8 cellular contexts compared by ENCODE assay signal in the genomic region with DNA sequence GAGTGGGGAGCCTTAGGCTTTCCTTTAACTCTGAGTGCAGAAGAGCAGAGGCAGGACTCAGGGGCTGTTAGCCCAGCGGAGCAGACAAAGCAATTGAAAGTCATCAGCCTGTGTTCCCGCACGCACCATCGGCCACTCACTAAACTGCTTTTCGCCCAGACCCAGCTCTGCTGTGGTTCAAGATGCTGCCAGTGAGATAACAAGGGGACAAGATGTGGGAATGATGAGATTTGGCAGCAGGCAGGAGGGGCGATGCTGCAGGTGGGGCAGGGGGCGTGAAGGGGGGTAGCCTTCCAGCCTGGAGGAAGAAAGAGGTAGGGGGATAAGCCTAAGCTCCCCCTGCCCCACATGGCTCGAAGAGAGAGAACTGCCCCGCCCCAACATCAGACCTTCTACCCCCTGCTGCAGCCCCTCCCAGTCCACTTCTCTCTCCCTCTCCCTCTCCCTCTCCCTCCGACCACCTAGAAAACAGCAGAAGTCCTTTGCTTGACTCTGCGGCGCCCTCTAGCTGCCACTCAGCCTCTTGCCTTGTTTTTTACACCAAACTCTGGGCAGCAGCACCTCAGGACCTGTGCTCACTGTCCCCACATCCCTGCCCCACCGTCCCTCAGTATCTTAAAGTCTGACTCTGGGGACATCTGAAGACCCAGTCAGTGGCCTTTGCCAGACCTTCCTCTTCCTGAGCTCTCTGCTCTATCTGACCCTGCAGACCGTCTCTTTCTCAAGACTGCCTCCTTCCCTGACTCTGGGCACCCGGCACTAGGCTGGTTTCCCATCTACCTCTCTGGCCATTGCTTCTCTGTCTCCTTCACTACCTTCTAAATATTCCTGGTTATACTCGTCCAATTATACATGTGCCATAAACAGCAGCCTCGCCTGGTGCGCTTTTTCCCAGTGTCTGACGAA.
A peak's percentile ranks its signal among the peaks of the same experiment; 100 is the strongest.
DNase-seq lines count a peak whose midpoint lies in the region; ATAC-seq lines count a peak whose summit lies in the region.

No MANE protein-coding gene starts in this region.

- no peaks in the 10 kb centered on the region for H3K79me2 ChIP-seq in Karpas-422 (ENCODE audit: low read length)
- H3K79me2 ChIP-seq in trophoblast cell (ENCODE audit: control insufficient read depth, insufficient read depth, low read length, poor library complexity): no peaks in the 10 kb centered on the region

- CTCF ChIA-PET in activated naive CD4-positive, alpha-beta T cell treated with anti-CD3 and anti-CD28 coated beads, Interleukin-2, amount 10 ng/mL, durations not matched to agents 7 days and 5 days (lab: Charles Lee): interaction anchor here (0.7 to 2.3 kb wide), 23 partner anchors 11 to 940 kb away, joined by 3 to 9 read pairs (median 3); a partner anchor contains a TSS

- no peak overlapping the region for H3K14ac ChIP-seq in trophoblast cell (ENCODE audit: low read length)

- H2AFZ ChIP-seq in Karpas-422 (ENCODE audit: low read length) (no peak overlapping the region), trophoblast cell (ENCODE audit: insufficient read depth, low read length, poor library complexity) (no peak overlapping the region)

- H3K36me3 ChIP-seq in Karpas-422 (ENCODE audit: insufficient read depth, low read length) (no peaks in the 10 kb centered on the region), trophoblast cell (ENCODE audit: control insufficient read depth in 1 of 2, insufficient read depth in 2 of 2, low read length in 2 of 2) (no peaks in the 10 kb centered on the region)

- no peak overlapping the region for H3K27ac Mint-ChIP-seq in activated naive CD4-positive, alpha-beta T cell treated with anti-CD3 and anti-CD28 coated beads, Interleukin-2, amount 10 ng/mL, durations not matched to agents 7 days and 5 days

- H3K23ac ChIP-seq in trophoblast cell (ENCODE audit: low read length): no peak overlapping the region

- no peaks in the 10 kb centered on the region for H3K79me1 ChIP-seq in trophoblast cell (ENCODE audit: low read length)

- H3K27me3 ChIP-seq in Karpas-422 (ENCODE audit: low read length): no peaks in the 10 kb centered on the region
- H3K27me3 ChIP-seq in trophoblast cell (ENCODE audit: insufficient read depth, low read length): no peaks in the 10 kb centered on the region

- H3K9ac ChIP-seq in Karpas-422 (ENCODE audit: low read length): no peak overlapping the region
- no peak overlapping the region for H3K9ac ChIP-seq in trophoblast cell (ENCODE audit: low read length)

- H2AK5ac ChIP-seq in trophoblast cell (ENCODE audit: low read length): no peak overlapping the region

- H3K36me3 Mint-ChIP-seq in activated naive CD4-positive, alpha-beta T cell treated with anti-CD3 and anti-CD28 coated beads, Interleukin-2, amount 10 ng/mL, durations not matched to agents 7 days and 5 days: no peaks in the 10 kb centered on the region

- no peak overlapping the region for H3K4me3 Mint-ChIP-seq in activated naive CD4-positive, alpha-beta T cell treated with anti-CD3 and anti-CD28 coated beads, Interleukin-2, amount 10 ng/mL, durations not matched to agents 7 days and 5 days

- no peak overlapping the region for H4K91ac ChIP-seq in trophoblast cell (ENCODE audit: low read depth, low read length)

- DNase-seq in DMS114 treated with DMSO at 0.1 percent for 48 hours (lab: John Stamatoyannopoulos, UW; ENCODE audit: unreplicated experiment): peak; percentile 70
- peak; percentile 88 for DNase-seq in Karpas-422
- peak; percentile 68 for DNase-seq in SK-MEL-5 (ENCODE audit: low read depth, low spot score)
- DNase-seq in activated naive CD4-positive, alpha-beta T cell treated with anti-CD3 and anti-CD28 coated beads, Interleukin-2, amount 10 ng/mL, durations not matched to agents 7 days and 5 days: peak; percentile 79
- DNase-seq in glomerular visceral epithelial cell (ENCODE audit: extremely low spot score): peak; percentile 45
- peak; percentile 58 to 80 for DNase-seq in trophoblast cell
- peak; percentile 75 for DNase-seq in ureter (ENCODE audit: low spot score)

- in situ Hi-C loops in SK-MEL-5 (cut with HindIII; ENCODE audit: low pct_unique_long_range_greater_than_20kb, low sequenced_read_pairs): no loop called here

- no peaks in the 10 kb centered on the region for H3K9me3 Mint-ChIP-seq in activated naive CD4-positive, alpha-beta T cell treated with anti-CD3 and anti-CD28 coated beads, Interleukin-2, amount 10 ng/mL, durations not matched to agents 7 days and 5 days

- H4K8ac ChIP-seq in trophoblast cell (ENCODE audit: low read depth, low read length): no peak overlapping the region

- H3K4me2 ChIP-seq in Karpas-422 (ENCODE audit: low read depth, low read length, poor library complexity, severe bottlenecking) (no peak overlapping the region), trophoblast cell (ENCODE audit: low read length) (no peak overlapping the region)

- no peak overlapping the region for H3K18ac ChIP-seq in trophoblast cell (ENCODE audit: low read length)

- H3K27ac ChIP-seq in Karpas-422 (ENCODE audit: low read length) (no peak overlapping the region), trophoblast cell (ENCODE audit: low read depth, low read length) (no peak overlapping the region)

- no peaks in the 10 kb centered on the region for H3K9me2 ChIP-seq in Karpas-422 (replicated peaks; ENCODE audit: insufficient read depth, low read length)

- no peaks in the 10 kb centered on the region for H3K4me1 Mint-ChIP-seq in activated naive CD4-positive, alpha-beta T cell treated with anti-CD3 and anti-CD28 coated beads, Interleukin-2, amount 10 ng/mL, durations not matched to agents 7 days and 5 days

- peaks cover 3% of the 10 kb centered on the region; the same call in 1 of the 2 replicates for H3K4me1 ChIP-seq in Karpas-422 (ENCODE audit: low read length)
- peaks cover 6% of the 10 kb centered on the region in 2 experiments for H3K4me1 ChIP-seq in trophoblast cell (ENCODE audit: control insufficient read depth in 1 of 2, insufficient read depth in 2 of 2, low read length in 2 of 2)

- H4K20me1 ChIP-seq in Karpas-422 (ENCODE audit: insufficient read depth, low read depth, low read length): no peaks in the 10 kb centered on the region

- no peak overlapping the region for H3K4ac ChIP-seq in trophoblast cell (ENCODE audit: low read depth, low read length)

- no peaks in the 10 kb centered on the region for H3K9me3 ChIP-seq in Karpas-422 (ENCODE audit: low read length)
- peaks cover 1% of the 10 kb centered on the region for H3K9me3 ChIP-seq in trophoblast cell (ENCODE audit: insufficient read depth, low read depth, low read length)

- no peak overlapping the region for H2BK120ac ChIP-seq in trophoblast cell (ENCODE audit: insufficient read depth, low read length, poor library complexity)

- WGBS in trophoblast cell (ENCODE audit: extremely low coverage, insufficient coverage, insufficient read length): no CpG with 5 or more reads among the region's 19 CpGs

- H2BK5ac ChIP-seq in trophoblast cell (ENCODE audit: low read depth, low read length, poor library complexity): no peak overlapping the region

- no peak overlapping the region for H3K4me3 ChIP-seq in Karpas-422 (ENCODE audit: low read length)
- H3K4me3 ChIP-seq in trophoblast cell (ENCODE audit: low read depth, low read length): no peak overlapping the region

- ATAC-seq in GM21786 (IDR thresholded peaks at IDR 0.05; ENCODE audit: unreplicated experiment): no peak

- no peak overlapping the region for H2BK12ac ChIP-seq in trophoblast cell (ENCODE audit: low read length)

- H3K27me3 Mint-ChIP-seq in activated naive CD4-positive, alpha-beta T cell treated with anti-CD3 and anti-CD28 coated beads, Interleukin-2, amount 10 ng/mL, durations not matched to agents 7 days and 5 days: peaks cover 22% of the 10 kb centered on the region

- H4K12ac ChIP-seq in trophoblast cell (ENCODE audit: low read depth, low read length): no peak overlapping the region
